Comparison of ENCODE assay signal across 8 cellular contexts in genomic region chr14:86372402-86372801, GRCh38.
"Had no signal": no experiment of that assay in that cellular context is flagged by ENCODE, and none has a peak within 500 bp of the region (broad histone marks: within the 10 kb centered on the region; RNA-seq: fewer than 3 reads in every experiment).

No MANE protein-coding gene starts in this region.

- H3K4me3 ChIP-seq: GM12878 had no signal

- DNase-seq: GDM1, GF-D8 had no signal

- FAIRE-seq: G401.6, GM12878, GM12891, GM12892, GM18507, GM19239 had no signal

- ATAC-seq: GM12878 had no signal
